ENCODE assay signal across 20 cellular contexts in the genomic region with DNA sequence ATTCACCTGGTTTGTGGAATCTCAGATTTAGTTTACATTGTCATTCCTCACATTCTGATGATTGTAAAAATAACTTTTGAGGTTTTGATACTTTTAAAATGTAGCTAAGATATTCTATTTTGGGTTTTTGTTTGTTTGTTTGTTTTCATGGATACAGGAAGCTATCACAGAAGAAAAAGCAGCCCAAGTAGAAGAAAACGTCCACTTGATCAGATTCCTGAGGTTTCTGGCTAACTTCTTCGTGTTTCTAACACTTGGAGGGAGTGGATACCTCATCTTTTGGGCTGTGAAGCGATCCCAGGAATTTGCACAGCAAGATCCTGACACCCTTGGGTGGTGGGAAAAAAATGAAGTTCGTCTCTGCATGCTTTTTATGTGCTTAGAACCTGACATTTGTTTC.
A peak's percentile ranks its signal among the peaks of the same experiment; 100 is the strongest.
DNase-seq lines count a peak whose midpoint lies in the region; ATAC-seq and TF ChIP-seq lines count a peak whose summit lies in the region.
"Had no signal": no experiment of that assay in that cellular context is flagged by ENCODE, and none has a peak within 500 bp of the region (broad histone marks: within the 10 kb centered on the region; RNA-seq: fewer than 3 reads in every experiment).

No MANE protein-coding gene starts in this region.

- peak overlapping the region; percentile 38 for H4K8ac ChIP-seq in trophoblast cell (ENCODE audit: low read depth, low read length)

- H4K91ac ChIP-seq in trophoblast cell (ENCODE audit: low read depth, low read length): no peak overlapping the region

- H3K27ac ChIP-seq in trophoblast cell (ENCODE audit: low read depth, low read length) (no peak overlapping the region), brain microvascular endothelial cell (no peak overlapping the region)

- H2BK120ac ChIP-seq in trophoblast cell (ENCODE audit: insufficient read depth, low read length, poor library complexity): no peak overlapping the region

- no peak for ATAC-seq in mucosa of descending colon
- ATAC-seq in GM21576 (IDR thresholded peaks at IDR 0.05; ENCODE audit: unreplicated experiment): no peak
- ATAC-seq: PC-3 had no signal

- H3K27me3 ChIP-seq in BJ (ENCODE audit: control insufficient read depth, insufficient read depth, low read length) (no peaks in the 10 kb centered on the region), trophoblast cell (ENCODE audit: insufficient read depth, low read length) (no peaks in the 10 kb centered on the region), brain microvascular endothelial cell (replicated peaks) (no peaks in the 10 kb centered on the region)

- no peak overlapping the region for H2BK5ac ChIP-seq in trophoblast cell (ENCODE audit: low read depth, low read length, poor library complexity)

- H3K4me1 ChIP-seq in trophoblast cell (ENCODE audit: control insufficient read depth in 1 of 2, insufficient read depth in 2 of 2, low read length in 2 of 2) (no peaks in the 10 kb centered on the region), mucosa of descending colon (ENCODE audit: low read depth) (no peaks in the 10 kb centered on the region)
- H3K4me1 ChIP-seq: Caco-2 had no signal

- TF ChIP-seq CTCF in BJ (IDR thresholded peaks at IDR 0.05; ENCODE audit: insufficient read depth, low read depth, low read length): no peak
- TF ChIP-seq CTCF in mucosa of descending colon (IDR thresholded peaks at IDR 0.05): no peak
- TF ChIP-seq CTCF in brain microvascular endothelial cell (IDR thresholded peaks at IDR 0.05; ENCODE audit: low read depth, low read length, missing control alignments): no peak

- no peak overlapping the region for H3K9ac ChIP-seq in trophoblast cell (ENCODE audit: low read length)

- POLR2A ChIA-PET in BJ (lab: Charles Lee): no interaction called here

- H3K36me3 ChIP-seq in BJ (ENCODE audit: control insufficient read depth, insufficient read depth, low read length) (no peaks in the 10 kb centered on the region), trophoblast cell (ENCODE audit: control insufficient read depth in 1 of 2, insufficient read depth in 2 of 2, low read length in 2 of 2) (no peaks in the 10 kb centered on the region), mucosa of descending colon (ENCODE audit: low read depth) (no peaks in the 10 kb centered on the region), brain microvascular endothelial cell (replicated peaks) (no peaks in the 10 kb centered on the region)

- no peak overlapping the region for H3K4me2 ChIP-seq in trophoblast cell (ENCODE audit: low read length)

- intact Hi-C loops in mucosa of descending colon (cut with DNase I, micrococcal nuclease): no loop called here

- H3K18ac ChIP-seq in trophoblast cell (ENCODE audit: low read length): no peak overlapping the region

- H2AK5ac ChIP-seq in trophoblast cell (ENCODE audit: low read length): no peak overlapping the region

- H3K4me3 ChIP-seq in BJ (ENCODE audit: low read depth, low read length) (no peak overlapping the region), trophoblast cell (ENCODE audit: low read depth, low read length) (no peak overlapping the region), mucosa of descending colon (no peak overlapping the region), brain microvascular endothelial cell (ENCODE audit: low read depth, low read length) (no peak overlapping the region)

- no peak overlapping the region for H3K23ac ChIP-seq in trophoblast cell (ENCODE audit: low read length)

- no peak overlapping the region for H3K14ac ChIP-seq in trophoblast cell (ENCODE audit: low read length)

- H3K9me3 ChIP-seq in trophoblast cell (ENCODE audit: insufficient read depth, low read depth, low read length) (no peaks in the 10 kb centered on the region), mucosa of descending colon (no peaks in the 10 kb centered on the region)
- H3K9me3 ChIP-seq: Caco-2 had no signal

- no CpG with 5 or more reads among the region's 4 CpGs for WGBS in trophoblast cell (ENCODE audit: extremely low coverage, insufficient coverage, insufficient read length)

- DNase-seq in BJ (ENCODE audit: low read depth) (peak; percentile 49), LHCN-M2 (ENCODE audit: low read depth) (peak; percentile 19), glomerular visceral epithelial cell (ENCODE audit: extremely low spot score) (peak; percentile 7), trophoblast cell (peak in 1 of 2 donors; percentile 53), mucosa of descending colon (no peak), brain microvascular endothelial cell (no peak)
- DNase-seq in activated CD4-positive, alpha-beta T cell treated with anti-CD3 and anti-CD28 coated beads for 4 hours: no peak
- DNase-seq: Caco-2; CD4-positive, CD25-positive, alpha-beta regulatory T cell; DMS153; EL; H7; KG1; NCI-H1417 treated with DMSO at 0.1 percent for 48 hours; NCI-H187 treated with DMSO at 0.1 percent for 48 hours; NCI-H226; NCI-H524; NCI-H82; PC-3 had no signal

- no peaks in the 10 kb centered on the region for H3K79me1 ChIP-seq in trophoblast cell (ENCODE audit: low read length)

- no peak overlapping the region for H2AFZ ChIP-seq in trophoblast cell (ENCODE audit: insufficient read depth, low read length, poor library complexity)

- in situ Hi-C loops in brain microvascular endothelial cell (cut with HindIII; ENCODE audit: low pct_ligation_motif_present, low sequenced_read_pairs): no loop called here

- CTCF ChIA-PET in BJ (lab: Yijun Ruan, JAX): interaction anchor here (0.9 kb wide), 1 partner anchor 10 kb away, joined by 3 read pairs; no protein-coding TSS in a partner anchor

- H4K12ac ChIP-seq in trophoblast cell (ENCODE audit: low read depth, low read length): no peak overlapping the region

- H3K4ac ChIP-seq in trophoblast cell (ENCODE audit: low read depth, low read length): no peak overlapping the region

- no peak overlapping the region for H2BK12ac ChIP-seq in trophoblast cell (ENCODE audit: low read length)

- H3K79me2 ChIP-seq in trophoblast cell (ENCODE audit: control insufficient read depth, insufficient read depth, low read length, poor library complexity): no peaks in the 10 kb centered on the region

Comparison
In these comparisons a context has a peak if more than half of its experiments do, and no peak if none do; other contexts are left out.
1. DNase-seq: peak in BJ (single experiment), LHCN-M2 (single experiment) and glomerular visceral epithelial cell (single experiment); none in mucosa of descending colon (0 of 3), activated CD4-positive, alpha-beta T cell treated with anti-CD3 and anti-CD28 coated beads for 4 hours (0 of 2) and brain microvascular endothelial cell (single experiment).